ENCODE assay signal across 1 cellular context in genomic region chr1:172531846-172532699, GRCh38.
A peak's percentile ranks its signal among the peaks of the same experiment; 100 is the strongest.
TF ChIP-seq lines count a peak whose summit lies in the region.

No MANE protein-coding gene starts in this region.

TF ChIP-seq in K562, 482 proteins besides CTCF, POLR2A, EP300 and RAD21 (continued from another document and continues in another):
- TF ChIP-seq, protein P1, sequence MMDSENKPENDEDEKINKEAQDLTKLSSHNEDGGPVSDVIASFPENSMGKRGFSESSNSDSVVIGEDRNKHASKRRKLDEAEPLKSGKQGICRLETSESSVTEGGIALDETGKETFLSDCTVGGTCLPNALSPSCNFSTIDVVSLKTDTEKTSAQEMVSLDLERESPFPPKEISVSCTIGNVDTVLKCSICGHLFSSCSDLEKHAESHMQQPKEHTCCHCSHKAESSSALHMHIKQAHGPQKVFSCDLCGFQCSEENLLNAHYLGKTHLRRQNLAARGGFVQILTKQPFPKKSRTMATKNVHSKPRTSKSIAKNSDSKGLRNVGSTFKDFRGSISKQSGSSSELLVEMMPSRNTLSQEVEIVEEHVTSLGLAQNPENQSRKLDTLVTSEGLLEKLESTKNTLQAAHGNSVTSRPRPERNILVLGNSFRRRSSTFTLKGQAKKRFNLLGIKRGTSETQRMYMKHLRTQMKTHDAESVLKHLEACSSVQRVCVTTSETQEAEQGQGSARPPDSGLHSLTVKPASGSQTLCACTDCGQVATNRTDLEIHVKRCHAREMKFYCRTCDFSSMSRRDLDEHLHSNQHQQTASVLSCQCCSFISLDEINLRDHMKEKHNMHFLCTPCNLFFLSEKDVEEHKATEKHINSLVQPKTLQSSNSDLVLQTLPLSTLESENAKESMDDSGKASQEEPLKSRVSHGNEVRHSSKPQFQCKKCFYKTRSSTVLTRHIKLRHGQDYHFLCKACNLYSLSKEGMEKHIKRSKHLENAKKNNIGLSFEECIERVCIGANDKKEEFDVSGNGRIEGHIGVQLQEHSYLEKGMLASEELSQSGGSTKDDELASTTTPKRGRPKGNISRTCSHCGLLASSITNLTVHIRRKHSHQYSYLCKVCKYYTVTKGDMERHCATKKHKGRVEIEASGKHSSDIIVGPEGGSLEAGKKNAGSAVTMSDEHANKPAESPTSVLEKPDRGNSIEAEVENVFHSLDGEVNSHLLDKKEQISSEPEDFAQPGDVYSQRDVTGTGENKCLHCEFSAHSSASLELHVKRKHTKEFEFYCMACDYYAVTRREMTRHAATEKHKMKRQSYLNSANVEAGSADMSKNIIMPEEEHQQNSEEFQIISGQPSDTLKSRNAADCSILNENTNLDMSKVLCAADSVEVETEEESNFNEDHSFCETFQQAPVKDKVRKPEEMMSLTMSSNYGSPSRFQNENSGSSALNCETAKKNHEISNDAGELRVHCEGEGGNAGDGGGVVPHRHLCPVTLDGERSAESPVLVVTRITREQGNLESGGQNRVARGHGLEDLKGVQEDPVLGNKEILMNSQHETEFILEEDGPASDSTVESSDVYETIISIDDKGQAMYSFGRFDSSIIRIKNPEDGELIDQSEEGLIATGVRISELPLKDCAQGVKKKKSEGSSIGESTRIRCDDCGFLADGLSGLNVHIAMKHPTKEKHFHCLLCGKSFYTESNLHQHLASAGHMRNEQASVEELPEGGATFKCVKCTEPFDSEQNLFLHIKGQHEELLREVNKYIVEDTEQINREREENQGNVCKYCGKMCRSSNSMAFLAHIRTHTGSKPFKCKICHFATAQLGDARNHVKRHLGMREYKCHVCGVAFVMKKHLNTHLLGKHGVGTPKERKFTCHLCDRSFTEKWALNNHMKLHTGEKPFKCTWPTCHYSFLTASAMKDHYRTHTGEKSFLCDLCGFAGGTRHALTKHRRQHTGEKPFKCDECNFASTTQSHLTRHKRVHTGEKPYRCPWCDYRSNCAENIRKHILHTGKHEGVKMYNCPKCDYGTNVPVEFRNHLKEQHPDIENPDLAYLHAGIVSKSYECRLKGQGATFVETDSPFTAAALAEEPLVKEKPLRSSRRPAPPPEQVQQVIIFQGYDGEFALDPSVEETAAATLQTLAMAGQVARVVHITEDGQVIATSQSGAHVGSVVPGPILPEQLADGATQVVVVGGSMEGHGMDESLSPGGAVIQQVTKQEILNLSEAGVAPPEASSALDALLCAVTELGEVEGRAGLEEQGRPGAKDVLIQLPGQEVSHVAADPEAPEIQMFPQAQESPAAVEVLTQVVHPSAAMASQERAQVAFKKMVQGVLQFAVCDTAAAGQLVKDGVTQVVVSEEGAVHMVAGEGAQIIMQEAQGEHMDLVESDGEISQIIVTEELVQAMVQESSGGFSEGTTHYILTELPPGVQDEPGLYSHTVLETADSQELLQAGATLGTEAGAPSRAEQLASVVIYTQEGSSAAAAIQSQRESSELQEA (IDR thresholded peaks at IDR 0.05; ENCODE audit: low read depth) = no peak
- no peak for TF ChIP-seq PBX2 (CRISPR knock-in tag; IDR thresholded peaks at IDR 0.05; ENCODE audit: low read depth)
- no peak for TF ChIP-seq PBX2 (tag; conservative IDR thresholded peaks at IDR 0.05; ENCODE audit: low read depth)
- TF ChIP-seq NELFE (IDR thresholded peaks at IDR 0.05; ENCODE audit: insufficient read depth, insufficient read length) = no peak
- TF ChIP-seq TAF7 (tag; IDR thresholded peaks at IDR 0.05) = peak; percentile 74
- no peak for TF ChIP-seq MECOM (CRISPR knock-in tag; IDR thresholded peaks at IDR 0.05)
- TF ChIP-seq KHSRP (IDR thresholded peaks at IDR 0.05) = no peak
- peak; percentile 53; the same call in 1 of the 2 replicates for TF ChIP-seq MAFF (IDR thresholded peaks at IDR 0.05; ENCODE audit: low read length)
- TF ChIP-seq, protein P2, sequence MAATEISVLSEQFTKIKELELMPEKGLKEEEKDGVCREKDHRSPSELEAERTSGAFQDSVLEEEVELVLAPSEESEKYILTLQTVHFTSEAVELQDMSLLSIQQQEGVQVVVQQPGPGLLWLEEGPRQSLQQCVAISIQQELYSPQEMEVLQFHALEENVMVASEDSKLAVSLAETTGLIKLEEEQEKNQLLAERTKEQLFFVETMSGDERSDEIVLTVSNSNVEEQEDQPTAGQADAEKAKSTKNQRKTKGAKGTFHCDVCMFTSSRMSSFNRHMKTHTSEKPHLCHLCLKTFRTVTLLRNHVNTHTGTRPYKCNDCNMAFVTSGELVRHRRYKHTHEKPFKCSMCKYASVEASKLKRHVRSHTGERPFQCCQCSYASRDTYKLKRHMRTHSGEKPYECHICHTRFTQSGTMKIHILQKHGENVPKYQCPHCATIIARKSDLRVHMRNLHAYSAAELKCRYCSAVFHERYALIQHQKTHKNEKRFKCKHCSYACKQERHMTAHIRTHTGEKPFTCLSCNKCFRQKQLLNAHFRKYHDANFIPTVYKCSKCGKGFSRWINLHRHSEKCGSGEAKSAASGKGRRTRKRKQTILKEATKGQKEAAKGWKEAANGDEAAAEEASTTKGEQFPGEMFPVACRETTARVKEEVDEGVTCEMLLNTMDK (IDR thresholded peaks at IDR 0.05; ENCODE audit: borderline replicate concordance, insufficient read depth, low read depth, low read length, poor library complexity, severe bottlenecking) = no peak
- TF ChIP-seq XRCC5 (IDR thresholded peaks at IDR 0.05; ENCODE audit: low read depth, low read length) = no peak
- TF ChIP-seq ZNF3 (CRISPR knock-in tag; IDR thresholded peaks at IDR 0.05) = no peak
- peak; percentile 43; the same call in 1 of the 2 replicates for TF ChIP-seq CEBPG (CRISPR knock-in tag; IDR thresholded peaks at IDR 0.05)
- peak in 1 of 2 experiments; percentile 42; a peak in 1 of 4 replicates for TF ChIP-seq CEBPG (tag; conservative IDR thresholded peaks at IDR 0.05 in 1 of 2, IDR thresholded peaks at IDR 0.05 in 1 of 2)
- no peak for TF ChIP-seq NR4A1 (CRISPR knock-in tag; IDR thresholded peaks at IDR 0.05)
- TF ChIP-seq NR4A1 (tag; IDR thresholded peaks at IDR 0.05) = no peak
- no peak for TF ChIP-seq ZNF785 (CRISPR knock-in tag; IDR thresholded peaks at IDR 0.05)
- TF ChIP-seq OTX1 (CRISPR knock-in tag; IDR thresholded peaks at IDR 0.05) = peak; percentile 96; the same call in 1 of the 2 replicates
- TF ChIP-seq SREBF2 (CRISPR knock-in tag; IDR thresholded peaks at IDR 0.05) = peak; percentile 94; the same call in 1 of the 2 replicates
- peak; percentile 73; the same call in 1 of the 2 replicates for TF ChIP-seq PHTF2 (CRISPR knock-in tag; IDR thresholded peaks at IDR 0.05)
- TF ChIP-seq RBM39 (optimal IDR thresholded peaks at IDR 0.05; ENCODE audit: low read depth, low read length) = peak; percentile 95
- no peak for TF ChIP-seq CBX5 (IDR thresholded peaks at IDR 0.05; ENCODE audit: borderline replicate concordance, low read depth)
- TF ChIP-seq TRIM24 (IDR thresholded peaks at IDR 0.05) = no peak
- no peak for TF ChIP-seq TEAD2 (tag; IDR thresholded peaks at IDR 0.05)
- no peak for TF ChIP-seq ZBTB34 (CRISPR knock-in tag; IDR thresholded peaks at IDR 0.05)
- TF ChIP-seq FOXA1 (IDR thresholded peaks at IDR 0.05; ENCODE audit: borderline replicate concordance) = no peak
- no peak for TF ChIP-seq ZC3H11A (IDR thresholded peaks at IDR 0.05; ENCODE audit: low read depth, low read length)
- TF ChIP-seq FUS (optimal IDR thresholded peaks at IDR 0.05; ENCODE audit: low read depth, low read length) = no peak
- no peak for TF ChIP-seq ZNF253 (CRISPR knock-in tag; conservative IDR thresholded peaks at IDR 0.05)
- TF ChIP-seq SRSF3 (IDR thresholded peaks at IDR 0.05; ENCODE audit: insufficient read depth, low read length) = no peak
- TF ChIP-seq, protein P3, sequence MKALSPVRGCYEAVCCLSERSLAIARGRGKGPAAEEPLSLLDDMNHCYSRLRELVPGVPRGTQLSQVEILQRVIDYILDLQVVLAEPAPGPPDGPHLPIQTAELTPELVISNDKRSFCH (CRISPR knock-in tag; IDR thresholded peaks at IDR 0.05) = no peak
- TF ChIP-seq, protein P3 (tag; IDR thresholded peaks at IDR 0.05) = no peak
- peak; percentile 69; the same call in 1 of the 2 replicates for TF ChIP-seq RNF219 (CRISPR knock-in tag; IDR thresholded peaks at IDR 0.05)
- TF ChIP-seq, protein P4, sequence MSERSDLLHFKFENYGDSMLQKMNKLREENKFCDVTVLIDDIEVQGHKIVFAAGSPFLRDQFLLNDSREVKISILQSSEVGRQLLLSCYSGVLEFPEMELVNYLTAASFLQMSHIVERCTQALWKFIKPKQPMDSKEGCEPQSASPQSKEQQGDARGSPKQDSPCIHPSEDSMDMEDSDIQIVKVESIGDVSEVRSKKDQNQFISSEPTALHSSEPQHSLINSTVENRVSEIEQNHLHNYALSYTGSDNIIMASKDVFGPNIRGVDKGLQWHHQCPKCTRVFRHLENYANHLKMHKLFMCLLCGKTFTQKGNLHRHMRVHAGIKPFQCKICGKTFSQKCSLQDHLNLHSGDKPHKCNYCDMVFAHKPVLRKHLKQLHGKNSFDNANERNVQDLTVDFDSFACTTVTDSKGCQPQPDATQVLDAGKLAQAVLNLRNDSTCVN (CRISPR knock-in tag; IDR thresholded peaks at IDR 0.05) = peak; percentile 92; the same call in 1 of the 2 replicates
- TF ChIP-seq PATZ1 (CRISPR knock-in tag; IDR thresholded peaks at IDR 0.05; ENCODE audit: borderline replicate concordance) = no peak
- no peak for TF ChIP-seq CBX2 (IDR thresholded peaks at IDR 0.05; ENCODE audit: insufficient read depth, low read length, poor library complexity, severe bottlenecking)
- TF ChIP-seq BRCA1 (IDR thresholded peaks at IDR 0.05) = no peak
- no peak for TF ChIP-seq BRCA1 (CRISPR knock-in tag; IDR thresholded peaks at IDR 0.05)
- TF ChIP-seq NCOA6 (IDR thresholded peaks at IDR 0.05) = no peak
- TF ChIP-seq, protein P5, sequence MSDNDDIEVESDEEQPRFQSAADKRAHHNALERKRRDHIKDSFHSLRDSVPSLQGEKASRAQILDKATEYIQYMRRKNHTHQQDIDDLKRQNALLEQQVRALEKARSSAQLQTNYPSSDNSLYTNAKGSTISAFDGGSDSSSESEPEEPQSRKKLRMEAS (CRISPR knock-in tag; IDR thresholded peaks at IDR 0.05) = no peak
- no peak for TF ChIP-seq SRSF7 (optimal IDR thresholded peaks at IDR 0.05; ENCODE audit: low read depth, low read length)
- peak; percentile 41; the same call in 1 of the 2 replicates for TF ChIP-seq LEF1 (IDR thresholded peaks at IDR 0.05)
- peak; percentile 71 for TF ChIP-seq BRD9 (IDR thresholded peaks at IDR 0.05; ENCODE audit: low read depth, partially characterized antibody)
- peak in 1 of 2 experiments; percentile 57; a peak in 2 of 4 replicates for TF ChIP-seq SIN3A (IDR thresholded peaks at IDR 0.05; ENCODE audit: borderline replicate concordance in 2 of 2, control insufficient read depth in 1 of 2, low read depth in 2 of 2, low read length in 2 of 2)
